Comparison of ENCODE assay signal across 2 cellular contexts in genomic region chr6:17505062-17505476, GRCh38.
TF ChIP-seq lines count a peak whose summit lies in the region.

No MANE protein-coding gene starts in this region.

TF ChIP-seq in Ishikawa, 13 proteins besides CTCF, POLR2A, EP300 and RAD21 (continued from another document):
- TF ChIP-seq CEBPB (IDR thresholded peaks at IDR 0.05): no peak
- no peak for TF ChIP-seq CREB1 (IDR thresholded peaks at IDR 0.05; ENCODE audit: low read depth)

TF ChIP-seq in GM12878, 131 proteins besides CTCF, POLR2A, EP300 and RAD21 (continued from another document):
- TF ChIP-seq, protein P1, sequence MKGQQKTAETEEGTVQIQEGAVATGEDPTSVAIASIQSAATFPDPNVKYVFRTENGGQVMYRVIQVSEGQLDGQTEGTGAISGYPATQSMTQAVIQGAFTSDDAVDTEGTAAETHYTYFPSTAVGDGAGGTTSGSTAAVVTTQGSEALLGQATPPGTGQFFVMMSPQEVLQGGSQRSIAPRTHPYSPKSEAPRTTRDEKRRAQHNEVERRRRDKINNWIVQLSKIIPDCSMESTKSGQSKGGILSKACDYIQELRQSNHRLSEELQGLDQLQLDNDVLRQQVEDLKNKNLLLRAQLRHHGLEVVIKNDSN (IDR thresholded peaks at IDR 0.05; ENCODE audit: borderline replicate concordance, extremely low read length, insufficient read depth, low read depth, low read length): no peak
- no peak for TF ChIP-seq ESRRA (IDR thresholded peaks at IDR 0.05; ENCODE audit: low read length)
- no peak for TF ChIP-seq KAT2A (conservative IDR thresholded peaks at IDR 0.05; ENCODE audit: control insufficient read depth, low read depth, low read length)
- no peak for TF ChIP-seq IRF3 (IDR thresholded peaks at IDR 0.05)
- TF ChIP-seq ZNF274 (IDR thresholded peaks at IDR 0.05; ENCODE audit: insufficient read depth, insufficient read length): no peak
- no peak for TF ChIP-seq HSF1 (IDR thresholded peaks at IDR 0.05; ENCODE audit: low read depth, low read length)
- TF ChIP-seq, protein P2, sequence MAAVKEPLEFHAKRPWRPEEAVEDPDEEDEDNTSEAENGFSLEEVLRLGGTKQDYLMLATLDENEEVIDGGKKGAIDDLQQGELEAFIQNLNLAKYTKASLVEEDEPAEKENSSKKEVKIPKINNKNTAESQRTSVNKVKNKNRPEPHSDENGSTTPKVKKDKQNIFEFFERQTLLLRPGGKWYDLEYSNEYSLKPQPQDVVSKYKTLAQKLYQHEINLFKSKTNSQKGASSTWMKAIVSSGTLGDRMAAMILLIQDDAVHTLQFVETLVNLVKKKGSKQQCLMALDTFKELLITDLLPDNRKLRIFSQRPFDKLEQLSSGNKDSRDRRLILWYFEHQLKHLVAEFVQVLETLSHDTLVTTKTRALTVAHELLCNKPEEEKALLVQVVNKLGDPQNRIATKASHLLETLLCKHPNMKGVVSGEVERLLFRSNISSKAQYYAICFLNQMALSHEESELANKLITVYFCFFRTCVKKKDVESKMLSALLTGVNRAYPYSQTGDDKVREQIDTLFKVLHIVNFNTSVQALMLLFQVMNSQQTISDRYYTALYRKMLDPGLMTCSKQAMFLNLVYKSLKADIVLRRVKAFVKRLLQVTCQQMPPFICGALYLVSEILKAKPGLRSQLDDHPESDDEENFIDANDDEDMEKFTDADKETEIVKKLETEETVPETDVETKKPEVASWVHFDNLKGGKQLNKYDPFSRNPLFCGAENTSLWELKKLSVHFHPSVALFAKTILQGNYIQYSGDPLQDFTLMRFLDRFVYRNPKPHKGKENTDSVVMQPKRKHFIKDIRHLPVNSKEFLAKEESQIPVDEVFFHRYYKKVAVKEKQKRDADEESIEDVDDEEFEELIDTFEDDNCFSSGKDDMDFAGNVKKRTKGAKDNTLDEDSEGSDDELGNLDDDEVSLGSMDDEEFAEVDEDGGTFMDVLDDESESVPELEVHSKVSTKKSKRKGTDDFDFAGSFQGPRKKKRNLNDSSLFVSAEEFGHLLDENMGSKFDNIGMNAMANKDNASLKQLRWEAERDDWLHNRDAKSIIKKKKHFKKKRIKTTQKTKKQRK (IDR thresholded peaks at IDR 0.05; ENCODE audit: low read depth, low read length): no peak
- TF ChIP-seq MTA2 (IDR thresholded peaks at IDR 0.05; ENCODE audit: low read depth): no peak
